Comparison of ENCODE assay signal across 37 cellular contexts in the genomic region with DNA sequence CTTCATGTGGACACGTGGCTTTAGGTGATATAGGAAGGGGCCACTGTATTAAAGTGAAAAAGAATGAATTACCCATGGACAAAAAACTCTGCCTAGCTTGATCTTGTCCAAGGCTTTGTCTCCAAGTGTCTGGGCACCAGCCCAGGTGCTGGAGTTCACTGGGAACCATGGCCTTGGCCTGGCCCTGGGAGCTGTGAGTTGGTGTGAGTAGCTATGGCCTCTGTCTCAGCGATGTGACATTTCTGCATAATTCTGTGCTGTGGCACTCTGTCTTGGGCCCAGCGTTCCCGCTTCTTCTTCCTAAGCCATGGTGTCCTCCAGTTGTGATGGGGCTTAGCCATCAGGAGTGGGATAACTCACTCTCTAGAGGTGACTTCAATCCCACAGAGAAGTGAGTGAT.
"Had no signal": no experiment of that assay in that cellular context is flagged by ENCODE, and none has a peak within 500 bp of the region (broad histone marks: within the 10 kb centered on the region; RNA-seq: fewer than 3 reads in every experiment).

No MANE protein-coding gene starts in this region.

- ATAC-seq: activated CD4-positive, CD25-positive, alpha-beta regulatory T cell treated with anti-CD3 and anti-CD28 coated beads, Interleukin-2, amount 50 U/mL, for 24 hours; activated CD8-positive, alpha-beta T cell treated with anti-CD3 and anti-CD28 coated beads for 36 hours; activated naive CD8-positive, alpha-beta T cell treated with anti-CD3 and anti-CD28 coated beads, Interleukin-2, amount 50 U/mL, for 24 hours; foreskin keratinocyte; gastrocnemius medialis; T-helper 17 cell had no signal

- H3K4me3 Mint-ChIP-seq: activated B cell treated with CpG ODN at 0.5 μM for 24 hours; activated CD8-positive, alpha-beta T cell treated with anti-CD3 and anti-CD28 coated beads for 36 hours; activated naive CD4-positive, alpha-beta T cell treated with anti-CD3 and anti-CD28 coated beads for 36 hours; activated naive CD4-positive, alpha-beta T cell treated with anti-CD3 and anti-CD28 coated beads, Interleukin-2, amount 50 U/mL, for 24 hours; activated naive CD8-positive, alpha-beta T cell treated with anti-CD3 and anti-CD28 coated beads for 36 hours; activated naive CD8-positive, alpha-beta T cell treated with anti-CD3 and anti-CD28 coated beads, Interleukin-2, amount 50 U/mL, for 24 hours; activated T-helper 1 cell treated with anti-CD3 and anti-CD28 coated beads, Interleukin-12 subunit alpha, Interleukin-12 subunit beta, Interleukin-2, Interleukin-4 antibody, amounts not matched to agents 30 ng/mL and 10 ng/mL and 1 ng/mL, durations not matched to agents 14 hours and 24 hours and 36 hours; brain; dendritic cell treated with granulocyte-macrophage colony-stimulating factor and Interleukin-4, amounts not matched to agents 40 ng/mL and 50 ng/mL, for 4 days; T-helper 17 cell; T-helper 2 cell treated with Interferon-gamma antibody and Interleukin-4, amounts not matched to agents 5 μg/mL and 100 μg/mL, for 36 hours had no signal

- H3K27ac Mint-ChIP-seq: activated B cell treated with CpG ODN at 0.5 μM for 24 hours; activated CD8-positive, alpha-beta T cell treated with anti-CD3 and anti-CD28 coated beads for 36 hours; activated naive CD4-positive, alpha-beta T cell treated with anti-CD3 and anti-CD28 coated beads for 36 hours; activated naive CD4-positive, alpha-beta T cell treated with anti-CD3 and anti-CD28 coated beads, Interleukin-2, amount 50 U/mL, for 24 hours; activated naive CD8-positive, alpha-beta T cell treated with anti-CD3 and anti-CD28 coated beads for 36 hours; activated naive CD8-positive, alpha-beta T cell treated with anti-CD3 and anti-CD28 coated beads, Interleukin-2, amount 50 U/mL, for 24 hours; activated T-helper 1 cell treated with anti-CD3 and anti-CD28 coated beads, Interleukin-12 subunit alpha, Interleukin-12 subunit beta, Interleukin-2, Interleukin-4 antibody, amounts not matched to agents 30 ng/mL and 10 ng/mL and 1 ng/mL, durations not matched to agents 14 hours and 24 hours and 36 hours; activated T-helper 2 cell treated with anti-CD3 and anti-CD28 coated beads, Interferon-gamma antibody, Interleukin-2, Interleukin-4, amounts not matched to agents 10 μg/mL and 5 μg/mL and 100 μg/mL, durations not matched to agents 14 hours and 24 hours and 36 hours; brain; dendritic cell treated with granulocyte-macrophage colony-stimulating factor and Interleukin-4, amounts not matched to agents 40 ng/mL and 50 ng/mL, for 4 days; T-helper 17 cell; T-helper 2 cell treated with Interferon-gamma antibody and Interleukin-4, amounts not matched to agents 5 μg/mL and 100 μg/mL, for 36 hours had no signal

- H3K27me3 ChIP-seq: adrenal gland, ascending aorta, cardiac muscle cell, colonic mucosa, dorsolateral prefrontal cortex, esophagus muscularis mucosa, foreskin keratinocyte, gastrocnemius medialis had no signal

- H3K36me3 ChIP-seq: adrenal gland, ascending aorta, breast epithelium, cardiac muscle cell, colonic mucosa, esophagus muscularis mucosa, gastrocnemius medialis, WERI-Rb-1 had no signal

- H3K4me1 ChIP-seq: adrenal gland, ascending aorta, breast epithelium, colonic mucosa, esophagus muscularis mucosa, foreskin keratinocyte, gastrocnemius medialis had no signal

- H3K4me3 ChIP-seq: adrenal gland, ascending aorta, breast epithelium, cardiac muscle cell, colonic mucosa, dorsolateral prefrontal cortex, esophagus muscularis mucosa, gastrocnemius medialis had no signal

- H3K9me3 ChIP-seq: colonic mucosa had no signal

- H3K36me3 Mint-ChIP-seq: activated naive CD8-positive, alpha-beta T cell treated with anti-CD3 and anti-CD28 coated beads for 36 hours had no signal

- DNase-seq: activated B cell treated with CpG ODN at 0.5 μM for 24 hours; activated CD4-positive, alpha-beta T cell treated with anti-CD3 and anti-CD28 coated beads for 48 hours; activated CD4-positive, alpha-beta T cell treated with anti-CD3 and anti-CD28 coated beads, Interleukin-2, amount 50 U/mL, for 1 hour; activated CD4-positive, alpha-beta T cell treated with anti-CD3 and anti-CD28 coated beads, Interleukin-2, amount 50 U/mL, for 48 hours; activated CD8-positive, alpha-beta T cell treated with anti-CD3 and anti-CD28 coated beads for 36 hours; activated effector memory CD4-positive, alpha-beta T cell treated with anti-CD3 and anti-CD28 coated beads, Interleukin-2, amount 50 U/mL, for 16 hours; activated naive CD4-positive, alpha-beta T cell treated with anti-CD3 and anti-CD28 coated beads for 36 hours; activated naive CD8-positive, alpha-beta T cell treated with anti-CD3 and anti-CD28 coated beads for 36 hours; activated naive CD8-positive, alpha-beta T cell treated with anti-CD3 and anti-CD28 coated beads, Interleukin-2, amount 50 U/mL, for 24 hours; activated T-cell treated with anti-CD3 and anti-CD28 coated beads, Interleukin-2, amount 50 U/mL, for 1 hour; activated T-cell treated with anti-CD3 and anti-CD28 coated beads, Interleukin-2, amount 50 U/mL, for 48 hours; amygdala; central memory CD4-positive, alpha-beta T cell; cerebellar nuclear complex; colonic mucosa; effector memory CD4-positive, alpha-beta T cell; erythroblast; foreskin keratinocyte; gastrocnemius medialis; glutamatergic neuron; T-helper 1 cell; T-helper 17 cell; T1000; WERI-Rb-1 had no signal

- H3K27me3 Mint-ChIP-seq: activated B cell treated with CpG ODN at 0.5 μM for 24 hours; dendritic cell treated with granulocyte-macrophage colony-stimulating factor and Interleukin-4, amounts not matched to agents 40 ng/mL and 50 ng/mL, for 4 days had no signal

- H3K4me1 Mint-ChIP-seq: activated B cell treated with CpG ODN at 0.5 μM for 24 hours; activated naive CD4-positive, alpha-beta T cell treated with anti-CD3 and anti-CD28 coated beads, Interleukin-2, amount 50 U/mL, for 24 hours; activated naive CD8-positive, alpha-beta T cell treated with anti-CD3 and anti-CD28 coated beads for 36 hours; activated naive CD8-positive, alpha-beta T cell treated with anti-CD3 and anti-CD28 coated beads, Interleukin-2, amount 50 U/mL, for 24 hours; T-helper 17 cell had no signal

- H3K27ac ChIP-seq: adrenal gland, ascending aorta, breast epithelium, cardiac muscle cell, colonic mucosa, esophagus muscularis mucosa, foreskin keratinocyte, gastrocnemius medialis, WERI-Rb-1 had no signal
